ENCODE assay signal across 1 cellular context in the genomic region with DNA sequence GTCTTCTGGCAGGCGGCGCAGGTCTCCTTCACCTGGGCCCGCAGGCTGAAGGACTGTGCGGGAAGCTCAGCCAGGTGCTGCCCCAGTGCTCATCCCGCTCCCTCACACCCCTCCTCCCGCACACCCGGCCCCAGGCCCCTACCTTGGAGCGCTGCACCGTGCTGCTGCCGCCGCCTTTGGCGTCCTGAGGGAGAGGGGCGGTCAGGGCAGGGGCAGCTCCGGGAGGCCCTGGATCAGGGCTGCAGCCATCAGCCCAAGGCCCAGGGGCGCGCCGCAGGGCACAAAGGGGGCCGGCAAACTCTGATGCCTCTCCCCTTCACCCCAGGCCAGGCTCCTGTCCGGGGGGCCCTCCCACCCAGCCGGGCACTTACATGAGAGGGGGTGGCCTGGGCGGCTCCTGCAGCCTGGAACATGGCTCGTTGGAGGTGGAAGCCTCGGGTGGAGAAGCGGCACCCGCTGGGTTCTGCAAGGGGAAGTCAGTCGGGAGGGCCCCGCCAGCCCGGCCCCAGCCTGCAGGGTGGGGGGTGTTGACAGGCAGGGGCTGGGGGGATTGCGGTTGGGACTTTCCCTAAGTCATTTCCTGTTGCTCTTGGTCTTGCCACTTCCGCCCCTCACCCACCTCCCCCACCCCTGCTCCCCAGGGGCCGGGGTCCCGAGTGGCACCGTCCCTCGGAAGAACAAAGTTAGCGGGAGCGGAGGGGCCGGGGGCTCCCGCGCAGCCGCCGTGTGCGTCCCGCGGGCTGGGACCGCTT.
A peak's percentile ranks its signal among the peaks of the same experiment; 100 is the strongest.
TF ChIP-seq lines count a peak whose summit lies in the region.

No MANE protein-coding gene starts in this region.

TF ChIP-seq in GM12878, 131 proteins besides CTCF, POLR2A, EP300 and RAD21 (continued from another document and continues in another):
- TF ChIP-seq, protein P1, sequence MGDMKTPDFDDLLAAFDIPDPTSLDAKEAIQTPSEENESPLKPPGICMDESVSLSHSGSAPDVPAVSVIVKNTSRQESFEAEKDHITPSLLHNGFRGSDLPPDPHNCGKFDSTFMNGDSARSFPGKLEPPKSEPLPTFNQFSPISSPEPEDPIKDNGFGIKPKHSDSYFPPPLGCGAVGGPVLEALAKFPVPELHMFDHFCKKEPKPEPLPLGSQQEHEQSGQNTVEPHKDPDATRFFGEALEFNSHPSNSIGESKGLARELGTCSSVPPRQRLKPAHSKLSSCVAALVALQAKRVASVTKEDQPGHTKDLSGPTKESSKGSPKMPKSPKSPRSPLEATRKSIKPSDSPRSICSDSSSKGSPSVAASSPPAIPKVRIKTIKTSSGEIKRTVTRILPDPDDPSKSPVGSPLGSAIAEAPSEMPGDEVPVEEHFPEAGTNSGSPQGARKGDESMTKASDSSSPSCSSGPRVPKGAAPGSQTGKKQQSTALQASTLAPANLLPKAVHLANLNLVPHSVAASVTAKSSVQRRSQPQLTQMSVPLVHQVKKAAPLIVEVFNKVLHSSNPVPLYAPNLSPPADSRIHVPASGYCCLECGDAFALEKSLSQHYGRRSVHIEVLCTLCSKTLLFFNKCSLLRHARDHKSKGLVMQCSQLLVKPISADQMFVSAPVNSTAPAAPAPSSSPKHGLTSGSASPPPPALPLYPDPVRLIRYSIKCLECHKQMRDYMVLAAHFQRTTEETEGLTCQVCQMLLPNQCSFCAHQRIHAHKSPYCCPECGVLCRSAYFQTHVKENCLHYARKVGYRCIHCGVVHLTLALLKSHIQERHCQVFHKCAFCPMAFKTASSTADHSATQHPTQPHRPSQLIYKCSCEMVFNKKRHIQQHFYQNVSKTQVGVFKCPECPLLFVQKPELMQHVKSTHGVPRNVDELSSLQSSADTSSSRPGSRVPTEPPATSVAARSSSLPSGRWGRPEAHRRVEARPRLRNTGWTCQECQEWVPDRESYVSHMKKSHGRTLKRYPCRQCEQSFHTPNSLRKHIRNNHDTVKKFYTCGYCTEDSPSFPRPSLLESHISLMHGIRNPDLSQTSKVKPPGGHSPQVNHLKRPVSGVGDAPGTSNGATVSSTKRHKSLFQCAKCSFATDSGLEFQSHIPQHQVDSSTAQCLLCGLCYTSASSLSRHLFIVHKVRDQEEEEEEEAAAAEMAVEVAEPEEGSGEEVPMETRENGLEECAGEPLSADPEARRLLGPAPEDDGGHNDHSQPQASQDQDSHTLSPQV (IDR thresholded peaks at IDR 0.05): no peak
- no peak for TF ChIP-seq ZNF217 (IDR thresholded peaks at IDR 0.05)
- TF ChIP-seq, protein P2, sequence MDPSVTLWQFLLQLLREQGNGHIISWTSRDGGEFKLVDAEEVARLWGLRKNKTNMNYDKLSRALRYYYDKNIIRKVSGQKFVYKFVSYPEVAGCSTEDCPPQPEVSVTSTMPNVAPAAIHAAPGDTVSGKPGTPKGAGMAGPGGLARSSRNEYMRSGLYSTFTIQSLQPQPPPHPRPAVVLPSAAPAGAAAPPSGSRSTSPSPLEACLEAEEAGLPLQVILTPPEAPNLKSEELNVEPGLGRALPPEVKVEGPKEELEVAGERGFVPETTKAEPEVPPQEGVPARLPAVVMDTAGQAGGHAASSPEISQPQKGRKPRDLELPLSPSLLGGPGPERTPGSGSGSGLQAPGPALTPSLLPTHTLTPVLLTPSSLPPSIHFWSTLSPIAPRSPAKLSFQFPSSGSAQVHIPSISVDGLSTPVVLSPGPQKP (IDR thresholded peaks at IDR 0.05; ENCODE audit: low read depth, low read length): peak; percentile 50; the same call in 1 of the 2 replicates
- TF ChIP-seq SIX5 (IDR thresholded peaks at IDR 0.05; ENCODE audit: low read depth, low read length, severe bottlenecking): no peak
- TF ChIP-seq TARDBP (IDR thresholded peaks at IDR 0.05; ENCODE audit: borderline replicate concordance): no peak
- no peak for TF ChIP-seq NFYA (IDR thresholded peaks at IDR 0.05; ENCODE audit: borderline replicate concordance, low read depth, low read length)
- peak; percentile 63 for TF ChIP-seq SPI1 (IDR thresholded peaks at IDR 0.05; ENCODE audit: borderline replicate concordance, insufficient read depth, low read depth, low read length)
- TF ChIP-seq NRF1 (conservative IDR thresholded peaks at IDR 0.05; ENCODE audit: low read depth, low read length): no peak
- TF ChIP-seq ZZZ3 (IDR thresholded peaks at IDR 0.05; ENCODE audit: control insufficient read depth, insufficient read length, low read depth): no peak
- TF ChIP-seq, protein P3, sequence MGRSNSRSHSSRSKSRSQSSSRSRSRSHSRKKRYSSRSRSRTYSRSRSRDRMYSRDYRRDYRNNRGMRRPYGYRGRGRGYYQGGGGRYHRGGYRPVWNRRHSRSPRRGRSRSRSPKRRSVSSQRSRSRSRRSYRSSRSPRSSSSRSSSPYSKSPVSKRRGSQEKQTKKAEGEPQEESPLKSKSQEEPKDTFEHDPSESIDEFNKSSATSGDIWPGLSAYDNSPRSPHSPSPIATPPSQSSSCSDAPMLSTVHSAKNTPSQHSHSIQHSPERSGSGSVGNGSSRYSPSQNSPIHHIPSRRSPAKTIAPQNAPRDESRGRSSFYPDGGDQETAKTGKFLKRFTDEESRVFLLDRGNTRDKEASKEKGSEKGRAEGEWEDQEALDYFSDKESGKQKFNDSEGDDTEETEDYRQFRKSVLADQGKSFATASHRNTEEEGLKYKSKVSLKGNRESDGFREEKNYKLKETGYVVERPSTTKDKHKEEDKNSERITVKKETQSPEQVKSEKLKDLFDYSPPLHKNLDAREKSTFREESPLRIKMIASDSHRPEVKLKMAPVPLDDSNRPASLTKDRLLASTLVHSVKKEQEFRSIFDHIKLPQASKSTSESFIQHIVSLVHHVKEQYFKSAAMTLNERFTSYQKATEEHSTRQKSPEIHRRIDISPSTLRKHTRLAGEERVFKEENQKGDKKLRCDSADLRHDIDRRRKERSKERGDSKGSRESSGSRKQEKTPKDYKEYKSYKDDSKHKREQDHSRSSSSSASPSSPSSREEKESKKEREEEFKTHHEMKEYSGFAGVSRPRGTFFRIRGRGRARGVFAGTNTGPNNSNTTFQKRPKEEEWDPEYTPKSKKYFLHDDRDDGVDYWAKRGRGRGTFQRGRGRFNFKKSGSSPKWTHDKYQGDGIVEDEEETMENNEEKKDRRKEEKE (IDR thresholded peaks at IDR 0.05): no peak
- no peak for TF ChIP-seq BMI1 (IDR thresholded peaks at IDR 0.05; ENCODE audit: borderline replicate concordance)
- peak; percentile 42; the same call in 1 of the 2 replicates for TF ChIP-seq FOXK2 (IDR thresholded peaks at IDR 0.05)
- TF ChIP-seq, protein P4, sequence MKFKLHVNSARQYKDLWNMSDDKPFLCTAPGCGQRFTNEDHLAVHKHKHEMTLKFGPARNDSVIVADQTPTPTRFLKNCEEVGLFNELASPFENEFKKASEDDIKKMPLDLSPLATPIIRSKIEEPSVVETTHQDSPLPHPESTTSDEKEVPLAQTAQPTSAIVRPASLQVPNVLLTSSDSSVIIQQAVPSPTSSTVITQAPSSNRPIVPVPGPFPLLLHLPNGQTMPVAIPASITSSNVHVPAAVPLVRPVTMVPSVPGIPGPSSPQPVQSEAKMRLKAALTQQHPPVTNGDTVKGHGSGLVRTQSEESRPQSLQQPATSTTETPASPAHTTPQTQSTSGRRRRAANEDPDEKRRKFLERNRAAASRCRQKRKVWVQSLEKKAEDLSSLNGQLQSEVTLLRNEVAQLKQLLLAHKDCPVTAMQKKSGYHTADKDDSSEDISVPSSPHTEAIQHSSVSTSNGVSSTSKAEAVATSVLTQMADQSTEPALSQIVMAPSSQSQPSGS (IDR thresholded peaks at IDR 0.05; ENCODE audit: low read length): no peak; the same call in 1 of the 2 replicates
- TF ChIP-seq STAT3 (IDR thresholded peaks at IDR 0.05; ENCODE audit: low read depth, low read length): no peak
- TF ChIP-seq, protein P5, sequence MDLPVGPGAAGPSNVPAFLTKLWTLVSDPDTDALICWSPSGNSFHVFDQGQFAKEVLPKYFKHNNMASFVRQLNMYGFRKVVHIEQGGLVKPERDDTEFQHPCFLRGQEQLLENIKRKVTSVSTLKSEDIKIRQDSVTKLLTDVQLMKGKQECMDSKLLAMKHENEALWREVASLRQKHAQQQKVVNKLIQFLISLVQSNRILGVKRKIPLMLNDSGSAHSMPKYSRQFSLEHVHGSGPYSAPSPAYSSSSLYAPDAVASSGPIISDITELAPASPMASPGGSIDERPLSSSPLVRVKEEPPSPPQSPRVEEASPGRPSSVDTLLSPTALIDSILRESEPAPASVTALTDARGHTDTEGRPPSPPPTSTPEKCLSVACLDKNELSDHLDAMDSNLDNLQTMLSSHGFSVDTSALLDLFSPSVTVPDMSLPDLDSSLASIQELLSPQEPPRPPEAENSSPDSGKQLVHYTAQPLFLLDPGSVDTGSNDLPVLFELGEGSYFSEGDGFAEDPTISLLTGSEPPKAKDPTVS (IDR thresholded peaks at IDR 0.05; ENCODE audit: low read depth, low read length): no peak
- TF ChIP-seq, protein P6, sequence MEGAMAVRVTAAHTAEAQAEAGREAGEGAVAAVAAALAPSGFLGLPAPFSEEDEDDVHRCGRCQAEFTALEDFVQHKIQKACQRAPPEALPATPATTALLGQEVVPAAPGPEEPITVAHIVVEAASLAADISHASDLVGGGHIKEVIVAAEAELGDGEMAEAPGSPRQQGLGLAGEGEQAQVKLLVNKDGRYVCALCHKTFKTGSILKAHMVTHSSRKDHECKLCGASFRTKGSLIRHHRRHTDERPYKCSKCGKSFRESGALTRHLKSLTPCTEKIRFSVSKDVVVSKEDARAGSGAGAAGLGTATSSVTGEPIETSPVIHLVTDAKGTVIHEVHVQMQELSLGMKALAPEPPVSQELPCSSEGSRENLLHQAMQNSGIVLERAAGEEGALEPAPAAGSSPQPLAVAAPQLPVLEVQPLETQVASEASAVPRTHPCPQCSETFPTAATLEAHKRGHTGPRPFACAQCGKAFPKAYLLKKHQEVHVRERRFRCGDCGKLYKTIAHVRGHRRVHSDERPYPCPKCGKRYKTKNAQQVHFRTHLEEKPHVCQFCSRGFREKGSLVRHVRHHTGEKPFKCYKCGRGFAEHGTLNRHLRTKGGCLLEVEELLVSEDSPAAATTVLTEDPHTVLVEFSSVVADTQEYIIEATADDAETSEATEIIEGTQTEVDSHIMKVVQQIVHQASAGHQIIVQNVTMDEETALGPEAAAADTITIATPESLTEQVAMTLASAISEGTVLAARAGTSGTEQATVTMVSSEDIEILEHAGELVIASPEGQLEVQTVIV (IDR thresholded peaks at IDR 0.05; ENCODE audit: borderline replicate concordance, partially characterized antibody): no peak
- TF ChIP-seq PAX8 (IDR thresholded peaks at IDR 0.05): no peak
- no peak for TF ChIP-seq MYC (IDR thresholded peaks at IDR 0.05; ENCODE audit: insufficient read depth, insufficient read length, insufficient replicate concordance, low read length, severe bottlenecking)
- peak; percentile 63; the same call in 1 of the 2 replicates for TF ChIP-seq NFIC (IDR thresholded peaks at IDR 0.05; ENCODE audit: low read depth, low read length)
- TF ChIP-seq NR2C2 (IDR thresholded peaks at IDR 0.05; ENCODE audit: borderline replicate concordance, control insufficient read depth, insufficient read length, low read depth): no peak
- TF ChIP-seq, protein P7, sequence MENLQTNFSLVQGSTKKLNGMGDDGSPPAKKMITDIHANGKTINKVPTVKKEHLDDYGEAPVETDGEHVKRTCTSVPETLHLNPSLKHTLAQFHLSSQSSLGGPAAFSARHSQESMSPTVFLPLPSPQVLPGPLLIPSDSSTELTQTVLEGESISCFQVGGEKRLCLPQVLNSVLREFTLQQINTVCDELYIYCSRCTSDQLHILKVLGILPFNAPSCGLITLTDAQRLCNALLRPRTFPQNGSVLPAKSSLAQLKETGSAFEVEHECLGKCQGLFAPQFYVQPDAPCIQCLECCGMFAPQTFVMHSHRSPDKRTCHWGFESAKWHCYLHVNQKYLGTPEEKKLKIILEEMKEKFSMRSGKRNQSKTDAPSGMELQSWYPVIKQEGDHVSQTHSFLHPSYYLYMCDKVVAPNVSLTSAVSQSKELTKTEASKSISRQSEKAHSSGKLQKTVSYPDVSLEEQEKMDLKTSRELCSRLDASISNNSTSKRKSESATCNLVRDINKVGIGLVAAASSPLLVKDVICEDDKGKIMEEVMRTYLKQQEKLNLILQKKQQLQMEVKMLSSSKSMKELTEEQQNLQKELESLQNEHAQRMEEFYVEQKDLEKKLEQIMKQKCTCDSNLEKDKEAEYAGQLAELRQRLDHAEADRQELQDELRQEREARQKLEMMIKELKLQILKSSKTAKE (IDR thresholded peaks at IDR 0.05; ENCODE audit: low read depth, poor library complexity, severe bottlenecking): no peak
- peak; percentile 56; the same call in 1 of the 2 replicates for TF ChIP-seq POLR2AphosphoS2 (IDR thresholded peaks at IDR 0.05; ENCODE audit: low read depth, low read length)
- peak; percentile 33; the same call in 1 of the 2 replicates for TF ChIP-seq NR2C1 (IDR thresholded peaks at IDR 0.05)
- TF ChIP-seq, protein P8, sequence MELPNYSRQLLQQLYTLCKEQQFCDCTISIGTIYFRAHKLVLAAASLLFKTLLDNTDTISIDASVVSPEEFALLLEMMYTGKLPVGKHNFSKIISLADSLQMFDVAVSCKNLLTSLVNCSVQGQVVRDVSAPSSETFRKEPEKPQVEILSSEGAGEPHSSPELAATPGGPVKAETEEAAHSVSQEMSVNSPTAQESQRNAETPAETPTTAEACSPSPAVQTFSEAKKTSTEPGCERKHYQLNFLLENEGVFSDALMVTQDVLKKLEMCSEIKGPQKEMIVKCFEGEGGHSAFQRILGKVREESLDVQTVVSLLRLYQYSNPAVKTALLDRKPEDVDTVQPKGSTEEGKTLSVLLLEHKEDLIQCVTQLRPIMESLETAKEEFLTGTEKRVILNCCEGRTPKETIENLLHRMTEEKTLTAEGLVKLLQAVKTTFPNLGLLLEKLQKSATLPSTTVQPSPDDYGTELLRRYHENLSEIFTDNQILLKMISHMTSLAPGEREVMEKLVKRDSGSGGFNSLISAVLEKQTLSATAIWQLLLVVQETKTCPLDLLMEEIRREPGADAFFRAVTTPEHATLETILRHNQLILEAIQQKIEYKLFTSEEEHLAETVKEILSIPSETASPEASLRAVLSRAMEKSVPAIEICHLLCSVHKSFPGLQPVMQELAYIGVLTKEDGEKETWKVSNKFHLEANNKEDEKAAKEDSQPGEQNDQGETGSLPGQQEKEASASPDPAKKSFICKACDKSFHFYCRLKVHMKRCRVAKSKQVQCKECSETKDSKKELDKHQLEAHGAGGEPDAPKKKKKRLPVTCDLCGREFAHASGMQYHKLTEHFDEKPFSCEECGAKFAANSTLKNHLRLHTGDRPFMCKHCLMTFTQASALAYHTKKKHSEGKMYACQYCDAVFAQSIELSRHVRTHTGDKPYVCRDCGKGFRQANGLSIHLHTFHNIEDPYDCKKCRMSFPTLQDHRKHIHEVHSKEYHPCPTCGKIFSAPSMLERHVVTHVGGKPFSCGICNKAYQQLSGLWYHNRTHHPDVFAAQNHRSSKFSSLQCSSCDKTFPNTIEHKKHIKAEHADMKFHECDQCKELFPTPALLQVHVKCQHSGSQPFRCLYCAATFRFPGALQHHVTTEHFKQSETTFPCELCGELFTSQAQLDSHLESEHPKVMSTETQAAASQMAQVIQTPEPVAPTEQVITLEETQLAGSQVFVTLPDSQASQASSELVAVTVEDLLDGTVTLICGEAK (IDR thresholded peaks at IDR 0.05; ENCODE audit: borderline replicate concordance): no peak
- TF ChIP-seq ZNF274 (IDR thresholded peaks at IDR 0.05; ENCODE audit: insufficient read depth, insufficient read length): no peak
- no peak for TF ChIP-seq SMAD1 (IDR thresholded peaks at IDR 0.05; ENCODE audit: low read depth, partially characterized antibody)
- TF ChIP-seq, protein P9, sequence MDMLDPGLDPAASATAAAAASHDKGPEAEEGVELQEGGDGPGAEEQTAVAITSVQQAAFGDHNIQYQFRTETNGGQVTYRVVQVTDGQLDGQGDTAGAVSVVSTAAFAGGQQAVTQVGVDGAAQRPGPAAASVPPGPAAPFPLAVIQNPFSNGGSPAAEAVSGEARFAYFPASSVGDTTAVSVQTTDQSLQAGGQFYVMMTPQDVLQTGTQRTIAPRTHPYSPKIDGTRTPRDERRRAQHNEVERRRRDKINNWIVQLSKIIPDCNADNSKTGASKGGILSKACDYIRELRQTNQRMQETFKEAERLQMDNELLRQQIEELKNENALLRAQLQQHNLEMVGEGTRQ (IDR thresholded peaks at IDR 0.05; ENCODE audit: borderline replicate concordance, low read depth, low read length): no peak
- TF ChIP-seq ZNF622 (IDR thresholded peaks at IDR 0.05): no peak
